Comparison of ENCODE assay signal across 8 cellular contexts in genomic region chr18:46173393-46174316, GRCh38.
DNase-seq lines count a peak whose midpoint lies in the region; ATAC-seq and TF ChIP-seq lines count a peak whose summit lies in the region.

No MANE protein-coding gene starts in this region.

- H3K27ac ChIP-seq in HL-60 (replicated peaks) (peak overlapping the region; percentile 93), lung (ENCODE audit: low read depth in 1 of 2, low read length in 1 of 2) (peak overlapping the region; percentile 95 to 99)

- peak overlapping the region; percentile 94 for H3K4me3 Mint-ChIP-seq in activated CD8-positive, alpha-beta T cell treated with anti-CD3 and anti-CD28 coated beads for 36 hours

- ATAC-seq in GM19463 (IDR thresholded peaks at IDR 0.05; ENCODE audit: unreplicated experiment) (peak; percentile 80), lung (ENCODE audit: insufficient read depth, low FRiP score) (peak; percentile 96)
- ATAC-seq in activated CD8-positive, alpha-beta T cell treated with anti-CD3 and anti-CD28 coated beads for 36 hours = peak; percentile 88

- CTCF ChIA-PET in activated CD8-positive, alpha-beta T cell treated with anti-CD3 and anti-CD28 coated beads for 36 hours (lab: Charles Lee) = interaction anchor here (0.6 to 5.0 kb wide), 61 partner anchors 10 to 508 kb away, joined by 3 to 126 read pairs (median 6); partner anchors contain the start of gene ATP5F1A

- 0 to 1% methylated on average over 85 to 90 of the region's 90 CpGs for WGBS in lung, 2 donors

- peaks cover 3 to 10% of the 10 kb centered on the region in 2 donors for H3K4me1 ChIP-seq in lung (ENCODE audit: control insufficient read depth in 2 of 2, insufficient read depth in 2 of 2, low read length in 2 of 2)

- DNase-seq in COLO668 (lab: John Stamatoyannopoulos, UW; ENCODE audit: unreplicated experiment) (peak; percentile 99), HL-60 (ENCODE audit: low read depth in 1 of 2, low spot score in 1 of 2) (peak; percentile 90 to 98), NCI-H82 treated with DMSO at 0.1 percent for 48 hours (lab: John Stamatoyannopoulos, UW; ENCODE audit: unreplicated experiment) (peak; percentile 71), lung (ENCODE audit: low spot score) (peak; percentile 93)
- peak; percentile 97 for DNase-seq in activated CD8-positive, alpha-beta T cell treated with anti-CD3 and anti-CD28 coated beads for 36 hours
- DNase-seq in effector CD4-positive, alpha-beta T cell = peak; percentile 91
- peak; percentile 86 to 93 (median 92) for DNase-seq in stimulated activated CD4-positive, alpha-beta T cell treated with anti-CD3 and anti-CD28 coated beads, TNF-alpha, amount 100 ng/mL, for 24 hours (ENCODE audit: low read depth in 3 of 3)

- H3K27ac Mint-ChIP-seq in activated CD8-positive, alpha-beta T cell treated with anti-CD3 and anti-CD28 coated beads for 36 hours = peak overlapping the region; percentile 98

- H3K9me3 Mint-ChIP-seq in activated CD8-positive, alpha-beta T cell treated with anti-CD3 and anti-CD28 coated beads for 36 hours = no peaks in the 10 kb centered on the region

- intact Hi-C loops in activated CD8-positive, alpha-beta T cell treated with anti-CD3 and anti-CD28 coated beads for 36 hours (cut with micrococcal nuclease) = loop anchor here (2.0 to 5.0 kb wide), 2 partner anchors 39 to 79 kb away; no protein-coding TSS in a partner anchor

- no peaks in the 10 kb centered on the region for H3K27me3 Mint-ChIP-seq in activated CD8-positive, alpha-beta T cell treated with anti-CD3 and anti-CD28 coated beads for 36 hours

- TF ChIP-seq CTCF in HL-60 (IDR thresholded peaks at IDR 0.05; ENCODE audit: insufficient read depth, low read length) = peak; percentile 98
- peak; percentile 97 for TF ChIP-seq CTCF in activated CD8-positive, alpha-beta T cell treated with anti-CD3 and anti-CD28 coated beads for 36 hours (IDR thresholded peaks at IDR 0.05)
- peak; percentile 81 for TF ChIP-seq CTCF in lung (IDR thresholded peaks at IDR 0.05; ENCODE audit: control extremely low read depth, extremely low read depth)

- H3K4me1 Mint-ChIP-seq in activated CD8-positive, alpha-beta T cell treated with anti-CD3 and anti-CD28 coated beads for 36 hours (ENCODE audit: low read depth) = peaks cover 36% of the 10 kb centered on the region

- H3K4me3 ChIP-seq in HL-60 (replicated peaks; ENCODE audit: insufficient read depth, low read length) = peak overlapping the region; percentile 99
- H3K4me3 ChIP-seq in lung = peak overlapping the region; percentile 100

- H3K36me3 ChIP-seq in lung (ENCODE audit: control insufficient read depth in 2 of 2, insufficient read depth in 2 of 2, low read length in 2 of 2) = no peaks in the 10 kb centered on the region

- H3K27me3 ChIP-seq in HL-60 (ENCODE audit: insufficient read depth, poor library complexity, severe bottlenecking) = no peaks in the 10 kb centered on the region
- no peaks in the 10 kb centered on the region for H3K27me3 ChIP-seq in lung (ENCODE audit: control insufficient read depth, insufficient read depth)

- H3K36me3 Mint-ChIP-seq in activated CD8-positive, alpha-beta T cell treated with anti-CD3 and anti-CD28 coated beads for 36 hours (ENCODE audit: low read depth) = peaks cover 27% of the 10 kb centered on the region

- H3K9me3 ChIP-seq in lung (ENCODE audit: control insufficient read depth in 2 of 2, insufficient read depth in 1 of 2, low read length in 1 of 2) = no peaks in the 10 kb centered on the region

- POLR2A ChIA-PET in activated CD8-positive, alpha-beta T cell treated with anti-CD3 and anti-CD28 coated beads for 36 hours (lab: Charles Lee) = interaction anchor here (0.8 to 4.0 kb wide), 24 partner anchors 9 to 450 kb away, joined by 3 to 21 read pairs (median 4); partner anchors contain the start of genes ATP5F1A and PSTPIP2

Comparison
In these comparisons a context has a peak if more than half of its experiments do, and no peak if none do; other contexts are left out.
1. Peak in every context shown above with its lines: DNase-seq, ATAC-seq, H3K4me3 ChIP-seq and H3K27ac ChIP-seq.